Comparison of ENCODE assay signal across 19 cellular contexts in genomic region chr2:78928502-78928901, GRCh38.
"Had no signal": no experiment of that assay in that cellular context is flagged by ENCODE, and none has a peak within 500 bp of the region (broad histone marks: within the 10 kb centered on the region; RNA-seq: fewer than 3 reads in every experiment).

No MANE protein-coding gene starts in this region.

- H3K27ac Mint-ChIP-seq: activated naive CD8-positive, alpha-beta T cell; WTC11 had no signal

- H3K36me3 ChIP-seq: adrenal gland, lower lobe of right lung, uterus had no signal

- H3K36me3 Mint-ChIP-seq: activated naive CD8-positive, alpha-beta T cell; naive B cell; WTC11 had no signal

- H3K27me3 ChIP-seq: adrenal gland, foreskin keratinocyte, testis, uterus had no signal

- H3K27me3 Mint-ChIP-seq: activated naive CD8-positive, alpha-beta T cell; central memory CD8-positive, alpha-beta T cell; naive B cell had no signal

- H3K9me3 ChIP-seq: adrenal gland, lower lobe of right lung, testis, uterus had no signal

- H3K27ac ChIP-seq: adrenal gland, foreskin keratinocyte, lower lobe of right lung, testis, uterus had no signal

- DNase-seq: activated naive CD4-positive, alpha-beta T cell; activated T-cell treated with anti-CD3 and anti-CD28 coated beads, Interleukin-2, amount 50 U/mL, for 1 hour; adrenal gland; effector memory CD4-positive, alpha-beta T cell; foreskin keratinocyte; kidney; lower lobe of right lung; naive B cell; small intestine; stimulated activated CD4-positive, alpha-beta T cell treated with anti-CD3 and anti-CD28 coated beads, Interleukin-2, amount 100 ng/mL, for 24 hours; stimulated activated naive CD4-positive, alpha-beta T cell; testis; trophoblast cell; uterus had no signal

- H3K4me3 Mint-ChIP-seq: activated naive CD8-positive, alpha-beta T cell; central memory CD8-positive, alpha-beta T cell; naive B cell; WTC11 had no signal

- H3K4me3 ChIP-seq: adrenal gland, lower lobe of right lung, testis, uterus had no signal

- H3K4me1 Mint-ChIP-seq: central memory CD8-positive, alpha-beta T cell; naive B cell; WTC11 had no signal

- ATAC-seq: foreskin keratinocyte, left lobe of liver, lower lobe of right lung, sciatic nerve, WTC11 had no signal

- H3K4me1 ChIP-seq: adrenal gland, foreskin keratinocyte, lower lobe of right lung, testis, uterus had no signal
